ENCODE assay signal across 1 cellular context in genomic region chr12:4112290-4112689, GRCh38.
TF ChIP-seq lines count a peak whose summit lies in the region.

No MANE protein-coding gene starts in this region.

TF ChIP-seq in HepG2, 621 proteins besides CTCF, POLR2A, EP300 and RAD21 (continued from another document):
- TF ChIP-seq PAXIP1 (CRISPR knock-in tag; conservative IDR thresholded peaks at IDR 0.05) (no peak), MIER3 (CRISPR knock-in tag; IDR thresholded peaks at IDR 0.05; ENCODE audit: borderline replicate concordance) (no peak), ZNF576 (CRISPR knock-in tag; IDR thresholded peaks at IDR 0.05) (no peak), ETV6 (CRISPR knock-in tag; conservative IDR thresholded peaks at IDR 0.05) (no peak), ZSCAN21 (CRISPR knock-in tag; IDR thresholded peaks at IDR 0.05; ENCODE audit: borderline replicate concordance) (no peak), ZSCAN31 (CRISPR knock-in tag; IDR thresholded peaks at IDR 0.05; ENCODE audit: low read depth) (no peak)
